Comparison of ENCODE assay signal across 22 cellular contexts in the genomic region with DNA sequence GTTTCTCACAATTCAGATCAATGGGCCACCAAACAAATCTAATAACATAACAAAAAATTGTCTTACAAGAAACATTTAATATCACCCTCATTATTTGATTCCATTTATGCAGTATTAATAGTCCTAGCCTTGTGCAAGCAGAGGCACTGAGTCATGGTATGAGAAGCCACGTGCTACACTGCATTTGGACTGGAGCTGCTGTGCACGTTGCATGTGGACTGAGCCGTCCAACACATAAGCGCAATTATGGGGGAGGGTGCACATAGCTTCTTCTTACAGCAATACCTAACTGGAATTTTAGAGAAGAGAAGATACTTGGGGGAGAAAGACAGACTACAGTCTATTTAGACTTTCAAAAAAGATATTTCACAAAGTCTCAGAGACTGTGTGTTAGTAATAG.
DNase-seq lines count a peak whose midpoint lies in the region; ATAC-seq and TF ChIP-seq lines count a peak whose summit lies in the region.
"Had no signal": no experiment of that assay in that cellular context is flagged by ENCODE, and none has a peak within 500 bp of the region (broad histone marks: within the 10 kb centered on the region; RNA-seq: fewer than 3 reads in every experiment).

No MANE protein-coding gene starts in this region.

- no peak for TF ChIP-seq POLR2A in breast epithelium (IDR thresholded peaks at IDR 0.05)

- CTCF ChIA-PET in MCF 10A (lab: Yijun Ruan, JAX), result no interaction called here

- H3K4me3 Mint-ChIP-seq in MCF 10A (ENCODE audit: unreplicated experiment), result no peak overlapping the region
- H3K4me3 Mint-ChIP-seq: GM23338, T-cell had no signal

- no peak for ATAC-seq in GM18517 (IDR thresholded peaks at IDR 0.05; ENCODE audit: unreplicated experiment)
- no peak for ATAC-seq in GM19455 (IDR thresholded peaks at IDR 0.05; ENCODE audit: unreplicated experiment)
- ATAC-seq: GM23338, HCT116, SK-N-SH treated with all-trans-retinoic acid at 6 μM for 48 hours, T-cell had no signal

- no peaks in the 10 kb centered on the region for H3K27me3 ChIP-seq in breast epithelium
- H3K27me3 ChIP-seq: BLaER1 treated with 17β-estradiol and CSF1 and Interleukin-3, amounts not matched to agents 10 nM and 100 nM had no signal

- H3K4me1 ChIP-seq in breast epithelium, result no peaks in the 10 kb centered on the region

- intact Hi-C loops in MCF 10A (cut with micrococcal nuclease), result no loop called here
- intact Hi-C loops in breast epithelium (cut with DNase I; ENCODE audit: low total_unique reads), result no loop called here

- no peaks in the 10 kb centered on the region for H3K4me1 Mint-ChIP-seq in MCF 10A (ENCODE audit: insufficient read depth, unreplicated experiment)
- H3K4me1 Mint-ChIP-seq: GM23338, T-cell had no signal

- no peak overlapping the region for H3K27ac Mint-ChIP-seq in MCF 10A (ENCODE audit: low read depth, unreplicated experiment)
- H3K27ac Mint-ChIP-seq: GM23338, T-cell had no signal

- no peak overlapping the region for H3K4me3 ChIP-seq in breast epithelium
- H3K4me3 ChIP-seq: BLaER1 treated with 17β-estradiol and CSF1 and Interleukin-3, amounts not matched to agents 10 nM and 100 nM; GM23338 had no signal

- DNase-seq in MCF 10A (ENCODE audit: unreplicated experiment) (peak; percentile 56), breast epithelium (ENCODE audit: low spot score in 2 of 2) (no peak), MV-4-11 (lab: John Stamatoyannopoulos, UW) (peak; percentile 33), amniotic epithelial cell (ENCODE audit: low read depth) (peak; percentile 48), germinal center (ENCODE audit: low spot score) (no peak), iPS-NIHi11 (ENCODE audit: low spot score) (no peak)
- DNase-seq: DMS79 treated with DMSO at 0.1 percent for 48 hours, KBM-7, NCI-H1092, NCI-H146, NCI-H2029 treated with DMSO at 0.1 percent for 48 hours, NCI-H2171, NCI-H526, OCI-M1, SHP77, T-cell had no signal

- H3K9me3 ChIP-seq in breast epithelium, result peaks cover 0 to 6% of the 10 kb centered on the region in 2 donors
- H3K9me3 ChIP-seq: BLaER1 treated with 17β-estradiol and CSF1 and Interleukin-3, amounts not matched to agents 10 nM and 100 nM had no signal

- no peaks in the 10 kb centered on the region for H3K36me3 ChIP-seq in breast epithelium
- H3K36me3 ChIP-seq: BLaER1 treated with 17β-estradiol and CSF1 and Interleukin-3, amounts not matched to agents 10 nM and 100 nM had no signal

- H3K9me3 Mint-ChIP-seq in MCF 10A (ENCODE audit: unreplicated experiment), result peaks cover 8% of the 10 kb centered on the region

- H3K36me3 Mint-ChIP-seq in MCF 10A (ENCODE audit: insufficient read depth, unreplicated experiment), result no peaks in the 10 kb centered on the region
- H3K36me3 Mint-ChIP-seq: T-cell had no signal

- POLR2A ChIA-PET in MCF 10A (lab: Yijun Ruan, JAX), result no interaction called here

- H3K27me3 Mint-ChIP-seq in MCF 10A (ENCODE audit: insufficient read depth, unreplicated experiment), result no peaks in the 10 kb centered on the region
- H3K27me3 Mint-ChIP-seq: T-cell had no signal

- no peak for TF ChIP-seq CTCF in MCF 10A (IDR thresholded peaks at IDR 0.05; ENCODE audit: unreplicated experiment)
- TF ChIP-seq CTCF in breast epithelium (IDR thresholded peaks at IDR 0.05), result no peak

- no TSS peak for BruUV-seq in MCF 10A (replicated peaks; lab: Mats Ljungman, UMichigan)

- H3K27ac ChIP-seq in breast epithelium, result no peak overlapping the region
- H3K27ac ChIP-seq: BLaER1 treated with 17β-estradiol and CSF1 and Interleukin-3, amounts not matched to agents 10 nM and 100 nM had no signal

Comparison
In these comparisons a context has a peak if more than half of its experiments do, and no peak if none do; other contexts are left out.
1. DNase-seq: peak in MCF 10A (single experiment), MV-4-11 (single experiment) and amniotic epithelial cell (single experiment); none in breast epithelium (0 of 2), germinal center (single experiment) and iPS-NIHi11 (single experiment).